ENCODE assay signal across 1 cellular context in the genomic region with DNA sequence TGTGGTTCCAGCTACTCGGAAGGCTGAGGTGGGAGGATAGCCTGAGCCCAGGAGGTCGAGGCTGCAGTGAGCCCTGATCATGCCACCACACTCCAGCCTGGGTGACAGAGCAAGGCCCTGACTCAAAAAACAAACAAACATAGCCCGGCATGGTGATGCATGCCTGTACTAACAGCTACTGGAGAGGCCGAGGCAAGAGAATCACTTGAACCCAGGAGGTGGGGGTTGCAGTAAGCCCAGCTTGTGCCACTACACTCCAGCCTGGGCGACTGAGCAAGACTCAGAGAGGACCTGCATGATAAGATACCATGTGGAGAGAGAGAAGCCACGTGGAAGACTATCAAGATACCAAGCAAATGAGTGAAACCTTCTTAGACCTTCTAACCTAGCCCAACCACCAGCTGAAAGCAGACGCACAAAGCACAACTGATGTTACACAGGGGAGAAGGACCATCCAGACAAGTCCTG.
TF ChIP-seq lines count a peak whose summit lies in the region.

No MANE protein-coding gene starts in this region.

TF ChIP-seq in K562, 482 proteins besides CTCF, POLR2A, EP300 and RAD21 (continued from another document):
- TF ChIP-seq, protein P1, sequence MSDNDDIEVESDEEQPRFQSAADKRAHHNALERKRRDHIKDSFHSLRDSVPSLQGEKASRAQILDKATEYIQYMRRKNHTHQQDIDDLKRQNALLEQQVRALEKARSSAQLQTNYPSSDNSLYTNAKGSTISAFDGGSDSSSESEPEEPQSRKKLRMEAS (CRISPR knock-in tag; IDR thresholded peaks at IDR 0.05): peak; percentile 60
- no peak for TF ChIP-seq NR4A1 (CRISPR knock-in tag; IDR thresholded peaks at IDR 0.05)
- TF ChIP-seq NR4A1 (tag; IDR thresholded peaks at IDR 0.05): peak; percentile 36; the same call in 1 of the 2 replicates
- TF ChIP-seq, protein P2, sequence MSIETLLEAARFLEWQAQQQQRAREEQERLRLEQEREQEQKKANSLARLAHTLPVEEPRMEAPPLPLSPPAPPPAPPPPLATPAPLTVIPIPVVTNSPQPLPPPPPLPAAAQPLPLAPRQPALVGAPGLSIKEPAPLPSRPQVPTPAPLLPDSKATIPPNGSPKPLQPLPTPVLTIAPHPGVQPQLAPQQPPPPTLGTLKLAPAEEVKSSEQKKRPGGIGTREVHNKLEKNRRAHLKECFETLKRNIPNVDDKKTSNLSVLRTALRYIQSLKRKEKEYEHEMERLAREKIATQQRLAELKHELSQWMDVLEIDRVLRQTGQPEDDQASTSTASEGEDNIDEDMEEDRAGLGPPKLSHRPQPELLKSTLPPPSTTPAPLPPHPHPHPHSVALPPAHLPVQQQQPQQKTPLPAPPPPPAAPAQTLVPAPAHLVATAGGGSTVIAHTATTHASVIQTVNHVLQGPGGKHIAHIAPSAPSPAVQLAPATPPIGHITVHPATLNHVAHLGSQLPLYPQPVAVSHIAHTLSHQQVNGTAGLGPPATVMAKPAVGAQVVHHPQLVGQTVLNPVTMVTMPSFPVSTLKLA (conservative IDR thresholded peaks at IDR 0.05): peak; percentile 81 to 86
- peak; percentile 76 for TF ChIP-seq EP400 (IDR thresholded peaks at IDR 0.05)
- TF ChIP-seq MCM5 (IDR thresholded peaks at IDR 0.05; ENCODE audit: low read depth): no peak
- TF ChIP-seq MYBL2 (IDR thresholded peaks at IDR 0.05; ENCODE audit: low read depth): no peak
- TF ChIP-seq MYBL2 (CRISPR knock-in tag; IDR thresholded peaks at IDR 0.05; ENCODE audit: borderline replicate concordance): no peak
- no peak for TF ChIP-seq MCM3 (IDR thresholded peaks at IDR 0.05)
- no peak for TF ChIP-seq ZNF561 (CRISPR knock-in tag; conservative IDR thresholded peaks at IDR 0.05)
- no peak for TF ChIP-seq GTF2A2 (tag; IDR thresholded peaks at IDR 0.05)
- TF ChIP-seq, protein P3, sequence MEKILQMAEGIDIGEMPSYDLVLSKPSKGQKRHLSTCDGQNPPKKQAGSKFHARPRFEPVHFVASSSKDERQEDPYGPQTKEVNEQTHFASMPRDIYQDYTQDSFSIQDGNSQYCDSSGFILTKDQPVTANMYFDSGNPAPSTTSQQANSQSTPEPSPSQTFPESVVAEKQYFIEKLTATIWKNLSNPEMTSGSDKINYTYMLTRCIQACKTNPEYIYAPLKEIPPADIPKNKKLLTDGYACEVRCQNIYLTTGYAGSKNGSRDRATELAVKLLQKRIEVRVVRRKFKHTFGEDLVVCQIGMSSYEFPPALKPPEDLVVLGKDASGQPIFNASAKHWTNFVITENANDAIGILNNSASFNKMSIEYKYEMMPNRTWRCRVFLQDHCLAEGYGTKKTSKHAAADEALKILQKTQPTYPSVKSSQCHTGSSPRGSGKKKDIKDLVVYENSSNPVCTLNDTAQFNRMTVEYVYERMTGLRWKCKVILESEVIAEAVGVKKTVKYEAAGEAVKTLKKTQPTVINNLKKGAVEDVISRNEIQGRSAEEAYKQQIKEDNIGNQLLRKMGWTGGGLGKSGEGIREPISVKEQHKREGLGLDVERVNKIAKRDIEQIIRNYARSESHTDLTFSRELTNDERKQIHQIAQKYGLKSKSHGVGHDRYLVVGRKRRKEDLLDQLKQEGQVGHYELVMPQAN (IDR thresholded peaks at IDR 0.05; ENCODE audit: borderline replicate concordance): peak; percentile 44; the same call in 1 of the 2 replicates
- no peak for TF ChIP-seq CBX5 (IDR thresholded peaks at IDR 0.05; ENCODE audit: borderline replicate concordance, low read depth)
- TF ChIP-seq, protein P4, sequence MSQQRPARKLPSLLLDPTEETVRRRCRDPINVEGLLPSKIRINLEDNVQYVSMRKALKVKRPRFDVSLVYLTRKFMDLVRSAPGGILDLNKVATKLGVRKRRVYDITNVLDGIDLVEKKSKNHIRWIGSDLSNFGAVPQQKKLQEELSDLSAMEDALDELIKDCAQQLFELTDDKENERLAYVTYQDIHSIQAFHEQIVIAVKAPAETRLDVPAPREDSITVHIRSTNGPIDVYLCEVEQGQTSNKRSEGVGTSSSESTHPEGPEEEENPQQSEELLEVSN (IDR thresholded peaks at IDR 0.05; ENCODE audit: borderline replicate concordance in 1 of 2, extremely low read depth in 1 of 2, insufficient read depth in 1 of 2, insufficient read length in 1 of 2, low read depth in 1 of 2, low read length in 1 of 2, poor library complexity in 1 of 2, severe bottlenecking in 1 of 2): peak in 1 of 2 experiments; percentile 19
- TF ChIP-seq L3MBTL2 (IDR thresholded peaks at IDR 0.05): peak; percentile 81
- TF ChIP-seq ZNF589 (CRISPR knock-in tag; IDR thresholded peaks at IDR 0.05; ENCODE audit: low read depth): 0 out of 2 replicates have a peak, but pooled peaks have one; percentile 29
- TF ChIP-seq, protein P5, sequence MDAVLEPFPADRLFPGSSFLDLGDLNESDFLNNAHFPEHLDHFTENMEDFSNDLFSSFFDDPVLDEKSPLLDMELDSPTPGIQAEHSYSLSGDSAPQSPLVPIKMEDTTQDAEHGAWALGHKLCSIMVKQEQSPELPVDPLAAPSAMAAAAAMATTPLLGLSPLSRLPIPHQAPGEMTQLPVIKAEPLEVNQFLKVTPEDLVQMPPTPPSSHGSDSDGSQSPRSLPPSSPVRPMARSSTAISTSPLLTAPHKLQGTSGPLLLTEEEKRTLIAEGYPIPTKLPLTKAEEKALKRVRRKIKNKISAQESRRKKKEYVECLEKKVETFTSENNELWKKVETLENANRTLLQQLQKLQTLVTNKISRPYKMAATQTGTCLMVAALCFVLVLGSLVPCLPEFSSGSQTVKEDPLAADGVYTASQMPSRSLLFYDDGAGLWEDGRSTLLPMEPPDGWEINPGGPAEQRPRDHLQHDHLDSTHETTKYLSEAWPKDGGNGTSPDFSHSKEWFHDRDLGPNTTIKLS (IDR thresholded peaks at IDR 0.05; ENCODE audit: borderline replicate concordance, low read depth): peak; percentile 50; the same call in 1 of the 2 replicates
- TF ChIP-seq ZNF316 (IDR thresholded peaks at IDR 0.05): no peak
- peak; percentile 51; the same call in 1 of the 2 replicates for TF ChIP-seq SMARCE1 (IDR thresholded peaks at IDR 0.05)
- TF ChIP-seq MECOM (CRISPR knock-in tag; IDR thresholded peaks at IDR 0.05): 0 out of 2 replicates have a peak, but pooled peaks have one; percentile 23
- no peak for TF ChIP-seq ETS2 (tag; IDR thresholded peaks at IDR 0.05; ENCODE audit: borderline replicate concordance, poor library complexity, severe bottlenecking)
- TF ChIP-seq ZBTB17 (CRISPR knock-in tag; IDR thresholded peaks at IDR 0.05): no peak
- TF ChIP-seq, protein P6, sequence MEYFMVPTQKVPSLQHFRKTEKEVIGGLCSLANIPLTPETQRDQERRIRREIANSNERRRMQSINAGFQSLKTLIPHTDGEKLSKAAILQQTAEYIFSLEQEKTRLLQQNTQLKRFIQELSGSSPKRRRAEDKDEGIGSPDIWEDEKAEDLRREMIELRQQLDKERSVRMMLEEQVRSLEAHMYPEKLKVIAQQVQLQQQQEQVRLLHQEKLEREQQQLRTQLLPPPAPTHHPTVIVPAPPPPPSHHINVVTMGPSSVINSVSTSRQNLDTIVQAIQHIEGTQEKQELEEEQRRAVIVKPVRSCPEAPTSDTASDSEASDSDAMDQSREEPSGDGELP (CRISPR knock-in tag; IDR thresholded peaks at IDR 0.05; ENCODE audit: borderline replicate concordance): peak; percentile 40; the same call in 1 of the 2 replicates
